ENCODE assay signal across 1 cellular context in the genomic region with DNA sequence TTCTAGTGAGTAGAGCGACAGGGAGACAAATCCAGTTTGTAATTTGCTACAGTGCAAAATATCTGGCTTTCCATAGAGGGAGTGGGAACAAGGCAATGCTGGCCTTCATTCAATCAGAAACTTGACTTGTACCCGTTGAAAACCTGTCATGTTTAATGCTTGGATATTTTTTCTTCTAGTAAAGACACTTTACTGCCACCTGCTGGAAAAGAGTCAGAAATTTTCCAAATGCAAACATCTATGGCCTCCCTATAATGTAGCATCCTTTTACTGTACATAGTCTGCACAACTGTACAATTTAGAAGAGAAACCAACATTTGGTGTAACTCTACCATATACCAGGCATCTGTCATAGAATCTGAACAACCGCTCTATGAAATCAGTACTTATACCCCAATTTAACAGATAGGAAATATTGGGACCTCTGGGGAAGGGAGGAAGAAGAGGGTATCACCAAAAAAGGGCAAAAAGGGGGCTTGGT.
TF ChIP-seq lines count a peak whose summit lies in the region.

No MANE protein-coding gene starts in this region.

TF ChIP-seq in HepG2, 621 proteins besides CTCF, POLR2A, EP300 and RAD21 (continued from another document and continues in another):
- TF ChIP-seq ZNF331 (CRISPR knock-in tag; IDR thresholded peaks at IDR 0.05) (0 out of 2 replicates have a peak, but pooled peaks have one; percentile 16), SIX4 (CRISPR knock-in tag; IDR thresholded peaks at IDR 0.05) (0 out of 2 replicates have a peak, but pooled peaks have one; percentile 49), MXD4 (CRISPR knock-in tag; IDR thresholded peaks at IDR 0.05) (peak; percentile 64; the same call in 1 of the 2 replicates), AGO2 (optimal IDR thresholded peaks at IDR 0.05; ENCODE audit: low read depth, low read length) (peak; percentile 20), SRF (IDR thresholded peaks at IDR 0.05; ENCODE audit: low read depth, low read length) (peak; percentile 47; the same call in 1 of the 2 replicates), ZNF234 (CRISPR knock-in tag; conservative IDR thresholded peaks at IDR 0.05) (no peak), TARDBP (CRISPR knock-in tag; IDR thresholded peaks at IDR 0.05) (peak; percentile 56; the same call in 1 of the 2 replicates), ELF3 (CRISPR knock-in tag; IDR thresholded peaks at IDR 0.05) (peak; percentile 43; the same call in 1 of the 2 replicates), SOX13 (IDR thresholded peaks at IDR 0.05) (no peak), SOX13 (CRISPR knock-in tag; conservative IDR thresholded peaks at IDR 0.05 in 1 of 2, IDR thresholded peaks at IDR 0.05 in 1 of 2) (peak in 1 of 2 experiments; percentile 32; a peak in 1 of 4 replicates), KDM3A (CRISPR knock-in tag; IDR thresholded peaks at IDR 0.05; ENCODE audit: low read depth) (0 out of 2 replicates have a peak, but pooled peaks have one; percentile 36), SMYD3 (CRISPR knock-in tag; IDR thresholded peaks at IDR 0.05) (peak; percentile 87; the same call in 1 of the 2 replicates), FOXA1 (IDR thresholded peaks at IDR 0.05) (no peak), FOXA1 (CRISPR knock-in tag; IDR thresholded peaks at IDR 0.05) (0 out of 2 replicates have a peak, but pooled peaks have one; percentile 9), STAG1 (CRISPR knock-in tag; IDR thresholded peaks at IDR 0.05) (peak; percentile 77), FOXJ3 (CRISPR knock-in tag; IDR thresholded peaks at IDR 0.05; ENCODE audit: borderline replicate concordance) (peak; percentile 15; the same call in 1 of the 2 replicates), AFF4 (CRISPR knock-in tag; IDR thresholded peaks at IDR 0.05) (no peak), STAT5B (CRISPR knock-in tag; IDR thresholded peaks at IDR 0.05) (0 out of 2 replicates have a peak, but pooled peaks have one; percentile 22), ELK4 (CRISPR knock-in tag; IDR thresholded peaks at IDR 0.05; ENCODE audit: borderline replicate concordance) (no peak), ZNF446 (CRISPR knock-in tag; IDR thresholded peaks at IDR 0.05) (no peak), SMAD3 (CRISPR knock-in tag; IDR thresholded peaks at IDR 0.05) (peak; percentile 44; the same call in 1 of the 2 replicates), ZSCAN29 (CRISPR knock-in tag; conservative IDR thresholded peaks at IDR 0.05) (no peak), SNAPC2 (CRISPR knock-in tag; IDR thresholded peaks at IDR 0.05) (0 out of 2 replicates have a peak, but pooled peaks have one; percentile 26), ZNF780A (CRISPR knock-in tag; IDR thresholded peaks at IDR 0.05) (no peak), NCOR1 (IDR thresholded peaks at IDR 0.05; ENCODE audit: borderline replicate concordance, low read length) (no peak), MTF1 (CRISPR knock-in tag; IDR thresholded peaks at IDR 0.05) (no peak), ZNF629 (CRISPR knock-in tag; conservative IDR thresholded peaks at IDR 0.05) (no peak), ZNF619 (CRISPR knock-in tag; IDR thresholded peaks at IDR 0.05) (no peak), KLF15 (CRISPR knock-in tag; IDR thresholded peaks at IDR 0.05; ENCODE audit: borderline replicate concordance) (no peak), TSC22D2 (CRISPR knock-in tag; IDR thresholded peaks at IDR 0.05; ENCODE audit: borderline replicate concordance) (peak; percentile 44; the same call in 1 of the 2 replicates), DNMT3B (CRISPR knock-in tag; conservative IDR thresholded peaks at IDR 0.05) (0 out of 2 replicates have a peak, but pooled peaks have one; percentile 77), ZBTB46 (CRISPR knock-in tag; IDR thresholded peaks at IDR 0.05; ENCODE audit: borderline replicate concordance) (no peak), FOXA3 (CRISPR knock-in tag; IDR thresholded peaks at IDR 0.05) (peak; percentile 53), TOPORS (CRISPR knock-in tag; IDR thresholded peaks at IDR 0.05) (0 out of 2 replicates have a peak, but pooled peaks have one; percentile 38), MIER3 (CRISPR knock-in tag; IDR thresholded peaks at IDR 0.05; ENCODE audit: borderline replicate concordance) (peak; percentile 55; the same call in 1 of the 2 replicates), SETDB1 (CRISPR knock-in tag; IDR thresholded peaks at IDR 0.05; ENCODE audit: borderline replicate concordance) (no peak), CBX5 (CRISPR knock-in tag; IDR thresholded peaks at IDR 0.05; ENCODE audit: borderline replicate concordance) (no peak), NFRKB (IDR thresholded peaks at IDR 0.05) (no peak), CENPX (CRISPR knock-in tag; IDR thresholded peaks at IDR 0.05) (no peak), RFX1 (IDR thresholded peaks at IDR 0.05) (no peak), PRPF4 (IDR thresholded peaks at IDR 0.05; ENCODE audit: low read depth, low read length, poor library complexity, severe bottlenecking) (no peak), MED1 (CRISPR knock-in tag; IDR thresholded peaks at IDR 0.05) (peak; percentile 41), HMGXB4 (CRISPR knock-in tag; IDR thresholded peaks at IDR 0.05; ENCODE audit: borderline replicate concordance in 1 of 2, low read depth in 1 of 2) (peak in 1 of 2 experiments; percentile 66; a peak in 1 of 4 replicates)
- TF ChIP-seq, protein P1, sequence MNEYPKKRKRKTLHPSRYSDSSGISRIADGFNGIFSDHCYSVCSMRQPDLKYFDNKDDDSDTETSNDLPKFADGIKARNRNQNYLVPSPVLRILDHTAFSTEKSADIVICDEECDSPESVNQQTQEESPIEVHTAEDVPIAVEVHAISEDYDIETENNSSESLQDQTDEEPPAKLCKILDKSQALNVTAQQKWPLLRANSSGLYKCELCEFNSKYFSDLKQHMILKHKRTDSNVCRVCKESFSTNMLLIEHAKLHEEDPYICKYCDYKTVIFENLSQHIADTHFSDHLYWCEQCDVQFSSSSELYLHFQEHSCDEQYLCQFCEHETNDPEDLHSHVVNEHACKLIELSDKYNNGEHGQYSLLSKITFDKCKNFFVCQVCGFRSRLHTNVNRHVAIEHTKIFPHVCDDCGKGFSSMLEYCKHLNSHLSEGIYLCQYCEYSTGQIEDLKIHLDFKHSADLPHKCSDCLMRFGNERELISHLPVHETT (CRISPR knock-in tag; conservative IDR thresholded peaks at IDR 0.05) = no peak
- TF ChIP-seq, protein P2, sequence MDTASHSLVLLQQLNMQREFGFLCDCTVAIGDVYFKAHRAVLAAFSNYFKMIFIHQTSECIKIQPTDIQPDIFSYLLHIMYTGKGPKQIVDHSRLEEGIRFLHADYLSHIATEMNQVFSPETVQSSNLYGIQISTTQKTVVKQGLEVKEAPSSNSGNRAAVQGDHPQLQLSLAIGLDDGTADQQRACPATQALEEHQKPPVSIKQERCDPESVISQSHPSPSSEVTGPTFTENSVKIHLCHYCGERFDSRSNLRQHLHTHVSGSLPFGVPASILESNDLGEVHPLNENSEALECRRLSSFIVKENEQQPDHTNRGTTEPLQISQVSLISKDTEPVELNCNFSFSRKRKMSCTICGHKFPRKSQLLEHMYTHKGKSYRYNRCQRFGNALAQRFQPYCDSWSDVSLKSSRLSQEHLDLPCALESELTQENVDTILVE (CRISPR knock-in tag; IDR thresholded peaks at IDR 0.05) = peak; percentile 31; the same call in 1 of the 2 replicates
- TF ChIP-seq, protein P3, sequence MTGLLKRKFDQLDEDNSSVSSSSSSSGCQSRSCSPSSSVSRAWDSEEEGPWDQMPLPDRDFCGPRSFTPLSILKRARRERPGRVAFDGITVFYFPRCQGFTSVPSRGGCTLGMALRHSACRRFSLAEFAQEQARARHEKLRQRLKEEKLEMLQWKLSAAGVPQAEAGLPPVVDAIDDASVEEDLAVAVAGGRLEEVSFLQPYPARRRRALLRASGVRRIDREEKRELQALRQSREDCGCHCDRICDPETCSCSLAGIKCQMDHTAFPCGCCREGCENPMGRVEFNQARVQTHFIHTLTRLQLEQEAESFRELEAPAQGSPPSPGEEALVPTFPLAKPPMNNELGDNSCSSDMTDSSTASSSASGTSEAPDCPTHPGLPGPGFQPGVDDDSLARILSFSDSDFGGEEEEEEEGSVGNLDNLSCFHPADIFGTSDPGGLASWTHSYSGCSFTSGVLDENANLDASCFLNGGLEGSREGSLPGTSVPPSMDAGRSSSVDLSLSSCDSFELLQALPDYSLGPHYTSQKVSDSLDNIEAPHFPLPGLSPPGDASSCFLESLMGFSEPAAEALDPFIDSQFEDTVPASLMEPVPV (CRISPR knock-in tag; IDR thresholded peaks at IDR 0.05) = 0 out of 2 replicates have a peak, but pooled peaks have one; percentile 56
- TF ChIP-seq, protein P4, sequence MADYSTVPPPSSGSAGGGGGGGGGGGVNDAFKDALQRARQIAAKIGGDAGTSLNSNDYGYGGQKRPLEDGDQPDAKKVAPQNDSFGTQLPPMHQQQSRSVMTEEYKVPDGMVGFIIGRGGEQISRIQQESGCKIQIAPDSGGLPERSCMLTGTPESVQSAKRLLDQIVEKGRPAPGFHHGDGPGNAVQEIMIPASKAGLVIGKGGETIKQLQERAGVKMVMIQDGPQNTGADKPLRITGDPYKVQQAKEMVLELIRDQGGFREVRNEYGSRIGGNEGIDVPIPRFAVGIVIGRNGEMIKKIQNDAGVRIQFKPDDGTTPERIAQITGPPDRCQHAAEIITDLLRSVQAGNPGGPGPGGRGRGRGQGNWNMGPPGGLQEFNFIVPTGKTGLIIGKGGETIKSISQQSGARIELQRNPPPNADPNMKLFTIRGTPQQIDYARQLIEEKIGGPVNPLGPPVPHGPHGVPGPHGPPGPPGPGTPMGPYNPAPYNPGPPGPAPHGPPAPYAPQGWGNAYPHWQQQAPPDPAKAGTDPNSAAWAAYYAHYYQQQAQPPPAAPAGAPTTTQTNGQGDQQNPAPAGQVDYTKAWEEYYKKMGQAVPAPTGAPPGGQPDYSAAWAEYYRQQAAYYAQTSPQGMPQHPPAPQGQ (CRISPR knock-in tag; IDR thresholded peaks at IDR 0.05; ENCODE audit: borderline replicate concordance) = 0 out of 2 replicates have a peak, but pooled peaks have one; percentile 69
- TF ChIP-seq, protein P5, sequence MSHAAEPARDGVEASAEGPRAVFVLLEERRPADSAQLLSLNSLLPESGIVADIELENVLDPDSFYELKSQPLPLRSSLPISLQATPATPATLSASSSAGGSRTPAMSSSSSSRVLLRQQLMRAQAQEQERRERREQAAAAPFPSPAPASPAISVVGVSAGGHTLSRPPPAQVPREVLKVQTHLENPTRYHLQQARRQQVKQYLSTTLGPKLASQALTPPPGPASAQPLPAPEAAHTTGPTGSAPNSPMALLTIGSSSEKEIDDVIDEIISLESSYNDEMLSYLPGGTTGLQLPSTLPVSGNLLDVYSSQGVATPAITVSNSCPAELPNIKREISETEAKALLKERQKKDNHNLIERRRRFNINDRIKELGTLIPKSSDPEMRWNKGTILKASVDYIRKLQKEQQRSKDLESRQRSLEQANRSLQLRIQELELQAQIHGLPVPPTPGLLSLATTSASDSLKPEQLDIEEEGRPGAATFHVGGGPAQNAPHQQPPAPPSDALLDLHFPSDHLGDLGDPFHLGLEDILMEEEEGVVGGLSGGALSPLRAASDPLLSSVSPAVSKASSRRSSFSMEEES (CRISPR knock-in tag; IDR thresholded peaks at IDR 0.05) = no peak
